In genomic region chr5:441996-442334, GRCh38 we compare ENCODE assay signal across 9 cellular contexts. TPM values are rescaled to one million over a fixed set of nuclear protein-coding genes. Genes with fewer than 3 reads are reported as not detected.
DNase-seq lines count a peak whose midpoint lies in the region; ATAC-seq and TF ChIP-seq lines count a peak whose summit lies in the region.
"Had no signal": no experiment of that assay in that cellular context is flagged by ENCODE, and none has a peak within 500 bp of the region (broad histone marks: within the 10 kb centered on the region; RNA-seq: fewer than 3 reads in every experiment).

No MANE protein-coding gene starts in this region.

- H3K9me3 ChIP-seq in SJSA1 (replicated peaks) (no peaks in the 10 kb centered on the region), psoas muscle (no peaks in the 10 kb centered on the region)

- H3K4me3 ChIP-seq in GM08714 (ENCODE audit: low read length) (peak overlapping the region; percentile 93; the same call in 1 of the 2 replicates), SJSA1 (peak overlapping the region; percentile 90), fibroblast of mammary gland (ENCODE audit: control insufficient read depth, low read depth, low read length) (peak overlapping the region; percentile 74), psoas muscle (peak overlapping the region; percentile 88)

- peaks cover 29% of the 10 kb centered on the region for H3K36me3 ChIP-seq in SJSA1
- peaks cover 0 to 9% of the 10 kb centered on the region in 2 donors for H3K36me3 ChIP-seq in psoas muscle (ENCODE audit: insufficient read depth in 1 of 2, low read depth in 1 of 2)

- no peak for TF ChIP-seq CTCF in fibroblast of mammary gland (conservative IDR thresholded peaks at IDR 0.05; ENCODE audit: control insufficient read depth, insufficient read depth, low read depth, low read length)
- no peak for TF ChIP-seq CTCF in psoas muscle (IDR thresholded peaks at IDR 0.05)

- intact Hi-C loops in psoas muscle (cut with DNase I): loop anchor here in 1 of 2 donors (10.0 kb wide), 1 partner anchor 463 kb away; no protein-coding TSS in a partner anchor

- DNase-seq in SJSA1 (ENCODE audit: low read depth in 1 of 2, low spot score in 2 of 2) (no peak), fibroblast of mammary gland (ENCODE audit: low read depth) (no peak), psoas muscle (peak in 1 of 2 donors; percentile 44), NCI-H1417 (lab: John Stamatoyannopoulos, UW) (no peak), hypothalamus (lab: John Stamatoyannopoulos, UW) (no peak)
- DNase-seq in activated effector memory CD4-positive, alpha-beta T cell treated with Interleukin-2 at 50 U/mL for 16 hours: no peak
- DNase-seq: NCI-H1694 treated with DMSO at 0.1 percent for 48 hours had no signal

- ATAC-seq in psoas muscle (no peak), HG03280 (IDR thresholded peaks at IDR 0.05; ENCODE audit: unreplicated experiment) (no peak)

- WGBS in psoas muscle, 3 donors: 86 to 89% (median 87%) methylated on average over 5 of the region's 5 CpGs

- H3K27ac ChIP-seq in SJSA1 (peak overlapping the region; percentile 77; the same call in 1 of the 2 replicates), psoas muscle (peak overlapping the region; percentile 87)

- H3K4me1 ChIP-seq in SJSA1 (replicated peaks) (peaks cover 22% of the 10 kb centered on the region), psoas muscle (peaks cover 17% of the 10 kb centered on the region)

- H3K27me3 ChIP-seq in SJSA1 (replicated peaks): no peaks in the 10 kb centered on the region
- H3K27me3 ChIP-seq in psoas muscle (ENCODE audit: insufficient read depth in 3 of 3, low read length in 2 of 3): peaks cover 0 to 5% (median 0%) of the 10 kb centered on the region in 3 donors

RNA-seq across cellular contexts. Expression of gene EXOC3, which starts 1.0 kb away (rescaled TPM):
- total RNA-seq in SJSA1 (2014; rRNA removed; shearing (Covaris generic)): 21.0 and 26.9 TPM in 2 replicates
- total RNA-seq in psoas muscle: 10 to 100 TPM; 55.8 to 62.7 (median 59.1) TPM
- 10 to 100 TPM; 38.2 to 63.4 (median 49.4) TPM for polyA plus RNA-seq in psoas muscle
